ENCODE assay signal across 13 cellular contexts in the genomic region with DNA sequence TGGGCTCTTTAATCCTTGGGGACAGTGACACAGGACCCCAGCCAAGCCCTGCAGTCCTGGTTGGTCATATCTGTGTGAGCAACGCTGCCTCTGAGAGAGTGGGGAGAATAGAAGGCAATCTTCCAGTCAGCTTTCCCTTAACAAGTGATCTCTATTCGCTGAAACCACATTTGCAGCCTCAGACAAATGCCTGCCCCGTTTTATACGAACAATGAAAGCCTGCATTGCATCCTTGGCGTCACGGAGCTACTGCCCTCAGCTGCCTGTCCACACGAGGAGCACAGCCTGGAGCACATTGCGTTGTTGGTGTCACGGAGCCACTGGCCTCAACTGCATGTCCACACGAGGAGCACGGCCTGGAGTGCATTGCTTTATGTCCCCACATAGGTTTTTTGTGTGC.
"Had no signal": no experiment of that assay in that cellular context is flagged by ENCODE, and none has a peak within 500 bp of the region (broad histone marks: within the 10 kb centered on the region; RNA-seq: fewer than 3 reads in every experiment).

No MANE protein-coding gene starts in this region.

- H3K4me3 Mint-ChIP-seq: dendritic cell treated with granulocyte-macrophage colony-stimulating factor and Interleukin-4, amounts not matched to agents 40 ng/mL and 50 ng/mL, for 4 days; naive thymus-derived CD8-positive, alpha-beta T cell; stimulated activated naive B cell treated with anti-CD40 and anti-IgM and Interleukin-4, amounts not matched to agents 10 μg/mL and 1 μg/mL and 100 μg/mL, for 72 hours; stimulated activated naive CD8-positive, alpha-beta T cell treated with anti-CD3 and anti-CD28 coated beads, Interleukin-15, amount 100 ng/mL, for 72 hours had no signal

- H3K36me3 Mint-ChIP-seq: naive thymus-derived CD8-positive, alpha-beta T cell; stimulated activated naive B cell treated with anti-CD40 and anti-IgM and Interleukin-4, amounts not matched to agents 10 μg/mL and 1 μg/mL and 100 μg/mL, for 72 hours had no signal

- H3K9me3 Mint-ChIP-seq: dendritic cell treated with granulocyte-macrophage colony-stimulating factor and Interleukin-4, amounts not matched to agents 40 ng/mL and 50 ng/mL, for 4 days; naive thymus-derived CD8-positive, alpha-beta T cell; stimulated activated naive B cell treated with anti-CD40 and anti-IgM and Interleukin-4, amounts not matched to agents 10 μg/mL and 1 μg/mL and 100 μg/mL, for 72 hours; stimulated activated naive CD8-positive, alpha-beta T cell treated with anti-CD3 and anti-CD28 coated beads, Interleukin-15, amount 100 ng/mL, for 72 hours had no signal

- H3K27ac Mint-ChIP-seq: dendritic cell treated with granulocyte-macrophage colony-stimulating factor and Interleukin-4, amounts not matched to agents 40 ng/mL and 50 ng/mL, for 4 days; naive thymus-derived CD8-positive, alpha-beta T cell; stimulated activated naive B cell treated with anti-CD40 and anti-IgM and Interleukin-4, amounts not matched to agents 10 μg/mL and 1 μg/mL and 100 μg/mL, for 72 hours; stimulated activated naive CD8-positive, alpha-beta T cell treated with anti-CD3 and anti-CD28 coated beads, Interleukin-15, amount 100 ng/mL, for 72 hours had no signal

- H3K27me3 Mint-ChIP-seq: dendritic cell treated with granulocyte-macrophage colony-stimulating factor and Interleukin-4, amounts not matched to agents 40 ng/mL and 50 ng/mL, for 4 days had no signal

- DNase-seq: esophagus squamous epithelium; foreskin fibroblast; left colon; mammary epithelial cell; mucosa of descending colon; naive thymus-derived CD8-positive, alpha-beta T cell; sigmoid colon; stimulated activated CD4-positive, alpha-beta T cell treated with anti-CD3 and anti-CD28 coated beads, Interleukin-2, amount 100 ng/mL, for 24 hours; stimulated activated CD4-positive, alpha-beta T cell treated with anti-CD3 and anti-CD28 coated beads, Interleukin-4, amount 100 ng/mL, for 4 hours; stimulated activated naive B cell treated with anti-CD40 and anti-IgM and Interleukin-4, amounts not matched to agents 10 μg/mL and 1 μg/mL and 100 μg/mL, for 72 hours; stimulated activated naive CD8-positive, alpha-beta T cell treated with anti-CD3 and anti-CD28 coated beads, Interleukin-15, amount 100 ng/mL, for 72 hours; uterus had no signal

- H3K4me1 Mint-ChIP-seq: naive thymus-derived CD8-positive, alpha-beta T cell had no signal
